8 cellular contexts compared by ENCODE assay signal in genomic region chr2:105336786-105337121, GRCh38. TPM values are rescaled to one million over a fixed set of nuclear protein-coding genes. Genes with fewer than 3 reads are reported as not detected.
DNase-seq lines count a peak whose midpoint lies in the region; ATAC-seq and TF ChIP-seq lines count a peak whose summit lies in the region.

No MANE protein-coding gene starts in this region.

- H3K4me3 ChIP-seq in astrocyte of the cerebellum (ENCODE audit: low read depth, low read length) (peak overlapping the region; percentile 94), right lobe of liver (peak overlapping the region; percentile 77 to 85 (median 79)), thymus (ENCODE audit: low read length) (peak overlapping the region; percentile 98)

- H3K27ac ChIP-seq in right lobe of liver (peak overlapping the region; percentile 93 to 98 (median 97)), thymus (ENCODE audit: low read depth) (peak overlapping the region; percentile 98)

- H3K9me3 Mint-ChIP-seq in activated CD8-positive, alpha-beta memory T cell treated with anti-CD3 and anti-CD28 coated beads, Interleukin-2, amount 10 ng/mL, durations not matched to agents 7 days and 5 days (ENCODE audit: low read depth), result no peaks in the 10 kb centered on the region

- no peaks in the 10 kb centered on the region for H3K27me3 Mint-ChIP-seq in activated CD8-positive, alpha-beta memory T cell treated with anti-CD3 and anti-CD28 coated beads, Interleukin-2, amount 10 ng/mL, durations not matched to agents 7 days and 5 days

- H3K4me1 ChIP-seq in right lobe of liver, result peaks cover 0 to 25% (median 11%) of the 10 kb centered on the region in 4 donors
- peaks cover 5% of the 10 kb centered on the region for H3K4me1 ChIP-seq in thymus (ENCODE audit: control insufficient read depth, insufficient read depth, low read length)

- CTCF ChIA-PET in activated CD8-positive, alpha-beta memory T cell treated with anti-CD3 and anti-CD28 coated beads, Interleukin-2, amount 10 ng/mL, durations not matched to agents 7 days and 5 days (lab: Charles Lee), result no interaction called here

- TF ChIP-seq POLR2A in right lobe of liver (IDR thresholded peaks at IDR 0.05), result no peak

- peaks cover 48% of the 10 kb centered on the region for H3K4me1 Mint-ChIP-seq in activated CD8-positive, alpha-beta memory T cell treated with anti-CD3 and anti-CD28 coated beads, Interleukin-2, amount 10 ng/mL, durations not matched to agents 7 days and 5 days

- intact Hi-C loops in right lobe of liver (cut with DNase I) (no loop called here), posterior vena cava (cut with DNase I) (no loop called here)

- no peak for DNase-seq in activated CD8-positive, alpha-beta memory T cell treated with anti-CD3 and anti-CD28 coated beads, Interleukin-2, amount 10 ng/mL, durations not matched to agents 7 days and 5 days
- no peak for DNase-seq in activated CD8-positive, alpha-beta memory T cell treated with anti-CD3 and anti-CD28 coated beads for 24 hours
- no peak for DNase-seq in astrocyte of the cerebellum (ENCODE audit: low read depth)
- DNase-seq in right lobe of liver, result no peak
- DNase-seq in NCI-H345 (lab: John Stamatoyannopoulos, UW), result no peak
- DNase-seq in posterior vena cava (ENCODE audit: low spot score), result no peak

- in situ Hi-C loops in astrocyte of the cerebellum (cut with HindIII; ENCODE audit: low sequenced_read_pairs), result no loop called here

- H3K4me3 Mint-ChIP-seq in activated CD8-positive, alpha-beta memory T cell treated with anti-CD3 and anti-CD28 coated beads, Interleukin-2, amount 10 ng/mL, durations not matched to agents 7 days and 5 days, result peak overlapping the region; percentile 92

- H3K27ac Mint-ChIP-seq in activated CD8-positive, alpha-beta memory T cell treated with anti-CD3 and anti-CD28 coated beads, Interleukin-2, amount 10 ng/mL, durations not matched to agents 7 days and 5 days, result peak overlapping the region; percentile 100

- TF ChIP-seq CTCF in astrocyte of the cerebellum (IDR thresholded peaks at IDR 0.05; ENCODE audit: low read depth, low read length, missing control alignments), result no peak
- TF ChIP-seq CTCF in right lobe of liver (IDR thresholded peaks at IDR 0.05), result no peak

- H3K27me3 ChIP-seq in right lobe of liver (no peaks in the 10 kb centered on the region), thymus (ENCODE audit: control insufficient read depth, insufficient read depth) (no peaks in the 10 kb centered on the region)

- no peaks in the 10 kb centered on the region for H3K9me3 ChIP-seq in right lobe of liver
- peaks cover 1% of the 10 kb centered on the region for H3K9me3 ChIP-seq in thymus (ENCODE audit: control insufficient read depth)

- ATAC-seq in activated CD8-positive, alpha-beta memory T cell treated with anti-CD3 and anti-CD28 coated beads, Interleukin-2, amount 10 ng/mL, durations not matched to agents 7 days and 5 days, result no peak
- ATAC-seq in right lobe of liver (no peak), HG02642 (IDR thresholded peaks at IDR 0.05; ENCODE audit: poor library complexity, unreplicated experiment) (no peak)

- peaks cover 15% of the 10 kb centered on the region for H3K36me3 Mint-ChIP-seq in activated CD8-positive, alpha-beta memory T cell treated with anti-CD3 and anti-CD28 coated beads, Interleukin-2, amount 10 ng/mL, durations not matched to agents 7 days and 5 days

- 2% methylated on average over 7 of the region's 7 CpGs for WGBS in right lobe of liver (ENCODE audit: insufficient coverage, low coverage, low lambda C conversion rate, missing lambda C conversion rate)
- WGBS in thymus, result 6% methylated on average over 7 of the region's 7 CpGs

- peaks cover 0 to 12% (median 4%) of the 10 kb centered on the region in 4 donors for H3K36me3 ChIP-seq in right lobe of liver
- peaks cover 13% of the 10 kb centered on the region for H3K36me3 ChIP-seq in thymus (ENCODE audit: control insufficient read depth, insufficient read depth)

RNA-seq across cellular contexts. Expression of gene C2orf49, which starts 0.6 kb away (rescaled TPM):
- 10 to 100 TPM; 20.5 to 23.1 TPM for total RNA-seq in activated CD8-positive, alpha-beta memory T cell treated with anti-CD3 and anti-CD28 coated beads, Interleukin-2, amount 10 ng/mL, durations not matched to agents 7 days and 5 days
- total RNA-seq in right lobe of liver, result 1 to 10 TPM; 3.9 to 7.4 (median 6.4) TPM
- polyA plus RNA-seq in thymus, result 11.1 TPM
- 10 to 100 TPM; 12.7 to 14.0 TPM for total RNA-seq in posterior vena cava

RNA-seq across cellular contexts. Expression of gene TGFBRAP1, which starts 7.2 kb away (rescaled TPM):
- total RNA-seq in activated CD8-positive, alpha-beta memory T cell treated with anti-CD3 and anti-CD28 coated beads, Interleukin-2, amount 10 ng/mL, durations not matched to agents 7 days and 5 days, result 10 to 100 TPM; 19.4 to 22.2 TPM
- total RNA-seq in right lobe of liver (10 to 100 TPM in 2 of 6 experiments, 1 to 10 TPM in 4; 5.7 to 11.2 (median 7.1) TPM), posterior vena cava (10 to 100 TPM; 16.1 to 18.8 TPM)
- polyA plus RNA-seq in thymus, result 6.1 TPM
